9 cellular contexts compared by ENCODE assay signal in genomic region chr17:5381542-5381941, GRCh38. TPM values are rescaled to one million over a fixed set of nuclear protein-coding genes. Genes with fewer than 3 reads are reported as not detected.
DNase-seq lines count a peak whose midpoint lies in the region; TF ChIP-seq lines count a peak whose summit lies in the region.
"Had no signal": no experiment of that assay in that cellular context is flagged by ENCODE, and none has a peak within 500 bp of the region (broad histone marks: within the 10 kb centered on the region; RNA-seq: fewer than 3 reads in every experiment).

No MANE protein-coding gene starts in this region.

- peak overlapping the region; percentile 12 for H3K27ac ChIP-seq in osteoblast (ENCODE audit: low read depth, low read length)
- H3K27ac ChIP-seq: body of pancreas had no signal

- H3K4me2 ChIP-seq in osteoblast (ENCODE audit: insufficient read depth, low read length), result no peak overlapping the region

- peaks cover 3% of the 10 kb centered on the region for H3K4me1 Mint-ChIP-seq in chondrocyte (ENCODE audit: low read depth)

- no peaks in the 10 kb centered on the region for H3K9me3 ChIP-seq in osteoblast (ENCODE audit: low read depth, low read length)
- H3K9me3 ChIP-seq: body of pancreas had no signal

- TF ChIP-seq CTCF in chondrocyte (IDR thresholded peaks at IDR 0.05) (no peak), osteoblast (IDR thresholded peaks at IDR 0.05; ENCODE audit: extremely low read depth, low read depth, low read length) (no peak)

- H3K4me3 ChIP-seq in osteoblast (ENCODE audit: insufficient read depth, low read length), result no peak overlapping the region
- H3K4me3 ChIP-seq: body of pancreas had no signal

- H3K36me3 ChIP-seq in osteoblast (ENCODE audit: insufficient read depth, low read length), result peaks cover 99% of the 10 kb centered on the region

- peaks cover 45% of the 10 kb centered on the region for H3K36me3 Mint-ChIP-seq in chondrocyte (ENCODE audit: low read depth)

- H3K79me2 ChIP-seq in osteoblast (ENCODE audit: insufficient read depth, low read length), result no peaks in the 10 kb centered on the region

- peak; percentile 13 for DNase-seq in G401 (ENCODE audit: low spot score)
- peak; percentile 17 for DNase-seq in NCI-H226
- no peak for DNase-seq in chondrocyte (ENCODE audit: low spot score)
- peak; percentile 69 for DNase-seq in osteoblast (ENCODE audit: insufficient read length, low spot score, missing footprints)
- no peak for DNase-seq in dedifferentiated amniotic fluid mesenchymal stem cell (ENCODE audit: extremely low spot score)
- DNase-seq in NCI-H1048 (lab: John Stamatoyannopoulos, UW), result no peak
- DNase-seq in D341Med (ENCODE audit: low spot score), result no peak
- DNase-seq: body of pancreas, NCI-H2107 had no signal

- in situ Hi-C loops in G401 (cut with HindIII; ENCODE audit: low sequenced_read_pairs), result no loop called here

- H3K4me1 ChIP-seq in osteoblast (ENCODE audit: insufficient read depth, low read length), result peaks cover 11% of the 10 kb centered on the region
- H3K4me1 ChIP-seq: body of pancreas had no signal

- H3K27me3 ChIP-seq in osteoblast (ENCODE audit: insufficient read depth, low read length), result no peaks in the 10 kb centered on the region
- H3K27me3 ChIP-seq: body of pancreas had no signal

- no peak overlapping the region for H2AFZ ChIP-seq in osteoblast (ENCODE audit: low read length)

- no peaks in the 10 kb centered on the region for H3K9me3 Mint-ChIP-seq in chondrocyte (ENCODE audit: low read depth)

- peaks cover 8% of the 10 kb centered on the region for H4K20me1 ChIP-seq in osteoblast (ENCODE audit: insufficient read depth, low read length)

- H3K4me3 Mint-ChIP-seq in chondrocyte (ENCODE audit: unreplicated experiment), result no peak overlapping the region

- no peaks in the 10 kb centered on the region for H3K27me3 Mint-ChIP-seq in chondrocyte (ENCODE audit: low read depth)

- H3K27ac Mint-ChIP-seq in chondrocyte (ENCODE audit: unreplicated experiment), result peak overlapping the region; percentile 11

RNA-seq across cellular contexts. Expression of gene NUP88, which starts 37.9 kb away (rescaled TPM):
- 142 and 178 TPM in 2 replicates for total RNA-seq in G401 (2014; rRNA removed; shearing (Covaris generic))
- total RNA-seq in chondrocyte (29.2 to 51.8 TPM (median 34.1 TPM) in 3 replicates), osteoblast (62.2 and 66.6 TPM in 2 replicates)

RNA-seq across cellular contexts. Expression of gene RPAIN, which starts 38.4 kb away (rescaled TPM):
- 61.3 and 65.8 TPM in 2 replicates for total RNA-seq in G401 (2014; rRNA removed; shearing (Covaris generic))
- total RNA-seq in chondrocyte, result 34.2 to 37.2 TPM (median 35.1 TPM) in 3 replicates
- total RNA-seq in osteoblast, result 40.2 and 51.6 TPM in 2 replicates

RNA-seq across cellular contexts. Expression of gene C1QBP, which starts 57.4 kb away (rescaled TPM):
- total RNA-seq in G401 (2014; rRNA removed; shearing (Covaris generic)), result 733 and 786 TPM in 2 replicates
- total RNA-seq in chondrocyte, result 65.6 to 82.8 TPM (median 71.3 TPM) in 3 replicates
- 124 and 137 TPM in 2 replicates for total RNA-seq in osteoblast

Comparison
In these comparisons a context has a peak if more than half of its experiments do, and no peak if none do; other contexts are left out.
1. DNase-seq: peak in G401 (single experiment), NCI-H226 (single experiment) and osteoblast (single experiment); none in chondrocyte (single experiment), dedifferentiated amniotic fluid mesenchymal stem cell (single experiment), NCI-H1048 (single experiment) and D341Med (single experiment).